In genomic region chr14:102138935-102139247, GRCh38 we compare ENCODE assay signal across 2 cellular contexts.
TF ChIP-seq lines count a peak whose summit lies in the region.

No MANE protein-coding gene starts in this region.

TF ChIP-seq in endothelial cell of umbilical vein, 7 proteins besides CTCF, POLR2A, EP300 and RAD21 (continued from another document):
- TF ChIP-seq MAX (IDR thresholded peaks at IDR 0.05; ENCODE audit: insufficient read depth, insufficient read length), result no peak
- no peak for TF ChIP-seq MYC (IDR thresholded peaks at IDR 0.05; ENCODE audit: low read depth, low read length)
- no peak for TF ChIP-seq JUN (IDR thresholded peaks at IDR 0.05; ENCODE audit: borderline replicate concordance, insufficient read depth, insufficient read length, low read depth)
- no peak for TF ChIP-seq POLR2AphosphoS5 (IDR thresholded peaks at IDR 0.05; ENCODE audit: insufficient read depth, low read depth, low read length)
TF ChIP-seq in endothelial cell of umbilical vein: peak in this region for 0.

TF ChIP-seq in neural cell, 6 proteins besides CTCF, POLR2A, EP300 and RAD21:
- no peak for TF ChIP-seq REST (IDR thresholded peaks at IDR 0.05; ENCODE audit: borderline replicate concordance)
- no peak for TF ChIP-seq MXI1 (conservative IDR thresholded peaks at IDR 0.05; ENCODE audit: poor library complexity, severe bottlenecking)
- TF ChIP-seq SMC3 (conservative IDR thresholded peaks at IDR 0.05; ENCODE audit: poor library complexity), result no peak
- no peak for TF ChIP-seq POLR2AphosphoS5 (IDR thresholded peaks at IDR 0.05)
- TF ChIP-seq TAF1 (IDR thresholded peaks at IDR 0.05; ENCODE audit: low read depth), result no peak
- TF ChIP-seq EZH2 (IDR thresholded peaks at IDR 0.05; ENCODE audit: borderline replicate concordance, insufficient read depth, low read length, poor library complexity, severe bottlenecking), result no peak
